13 cellular contexts compared by ENCODE assay signal in the genomic region with DNA sequence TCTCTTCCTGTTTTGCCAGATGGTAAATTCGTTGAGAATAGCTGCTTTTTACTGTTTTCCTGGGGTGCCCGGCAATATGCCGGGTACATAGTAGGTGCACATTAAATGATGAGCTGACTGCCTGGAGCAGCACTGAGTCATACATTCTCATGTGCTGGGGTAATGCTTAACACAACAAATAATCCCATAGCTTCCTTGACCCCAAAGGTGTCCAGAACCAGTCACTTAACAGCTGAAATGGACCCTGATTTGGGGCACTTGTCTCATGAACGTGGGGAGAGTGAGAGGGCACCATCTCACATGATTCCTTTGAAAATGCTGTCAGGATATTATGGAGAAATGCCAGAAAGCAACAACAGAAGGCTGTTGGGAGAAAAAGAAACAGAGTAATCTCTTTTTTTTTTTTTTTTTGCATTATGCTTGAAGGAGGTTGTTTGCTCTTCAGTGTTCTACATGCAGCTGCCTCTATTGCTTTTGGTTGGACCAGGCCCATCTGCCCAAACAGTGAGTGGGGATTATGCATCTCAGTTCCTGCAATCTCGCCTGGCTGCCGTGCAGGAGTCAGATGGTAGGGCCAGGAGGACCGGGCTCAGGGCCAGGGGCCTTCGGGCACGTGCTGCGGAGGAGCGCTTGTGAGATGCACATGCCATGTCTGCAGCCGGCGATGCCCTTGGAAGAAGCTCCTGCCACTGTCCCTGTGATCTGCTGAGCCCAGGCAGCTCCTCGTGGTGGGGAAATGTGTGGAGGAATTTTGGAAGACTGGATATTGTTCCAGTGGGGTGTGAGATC.
A peak's percentile ranks its signal among the peaks of the same experiment; 100 is the strongest.
DNase-seq lines count a peak whose midpoint lies in the region; ATAC-seq and TF ChIP-seq lines count a peak whose summit lies in the region.
"Had no signal": no experiment of that assay in that cellular context is flagged by ENCODE, and none has a peak within 500 bp of the region (broad histone marks: within the 10 kb centered on the region; RNA-seq: fewer than 3 reads in every experiment).

No MANE protein-coding gene starts in this region.

- no peak overlapping the region for H3K27ac ChIP-seq in heart right ventricle
- H3K27ac ChIP-seq in right atrium auricular region, result no peak overlapping the region
- peak overlapping the region in 1 of 2 donors; percentile 23 for H3K27ac ChIP-seq in aorta (ENCODE audit: low read depth in 1 of 2, low read length in 2 of 2)
- peak overlapping the region in 1 of 2 donors; percentile 51 for H3K27ac ChIP-seq in coronary artery
- H3K27ac ChIP-seq: KMS-11 had no signal

- WGBS in heart right ventricle, 2 donors, result 48 to 69% methylated on average over 14 of the region's 14 CpGs
- WGBS in aorta, 2 donors, result 23 to 32% methylated on average over 14 of the region's 14 CpGs

- peaks cover 0 to 7% (median 0%) of the 10 kb centered on the region in 11 donors for H3K9me3 ChIP-seq in heart right ventricle
- H3K9me3 ChIP-seq in right atrium auricular region, result no peaks in the 10 kb centered on the region
- no peaks in the 10 kb centered on the region for H3K9me3 ChIP-seq in aorta (ENCODE audit: control insufficient read depth, low read length)
- H3K9me3 ChIP-seq in BE2C, result no peaks in the 10 kb centered on the region

- no peak overlapping the region for H3K27ac Mint-ChIP-seq in activated T-cell treated with anti-CD3 and anti-CD28 coated beads, Interleukin-2, amount 50 U/mL, for 24 hours
- H3K27ac Mint-ChIP-seq: activated naive CD4-positive, alpha-beta T cell treated with anti-CD3 and anti-CD28 coated beads, Interleukin-2, amount 50 U/mL, for 72 hours; naive thymus-derived CD8-positive, alpha-beta T cell had no signal

- TF ChIP-seq CTCF in heart right ventricle (IDR thresholded peaks at IDR 0.05) (no peak), right atrium auricular region (IDR thresholded peaks at IDR 0.05) (no peak), foreskin fibroblast (IDR thresholded peaks at IDR 0.05; ENCODE audit: low read depth, low read length) (no peak), coronary artery (IDR thresholded peaks at IDR 0.05) (no peak), BE2C (IDR thresholded peaks at IDR 0.05; ENCODE audit: low read depth, low read length) (no peak)

- H3K27me3 Mint-ChIP-seq in activated T-cell treated with anti-CD3 and anti-CD28 coated beads, Interleukin-2, amount 50 U/mL, for 24 hours, result no peaks in the 10 kb centered on the region
- H3K27me3 Mint-ChIP-seq: naive thymus-derived CD8-positive, alpha-beta T cell had no signal

- H3K4me1 Mint-ChIP-seq in activated T-cell treated with anti-CD3 and anti-CD28 coated beads, Interleukin-2, amount 50 U/mL, for 24 hours (ENCODE audit: low read depth), result no peaks in the 10 kb centered on the region

- no peaks in the 10 kb centered on the region for H3K36me3 ChIP-seq in heart right ventricle
- H3K36me3 ChIP-seq in right atrium auricular region, result no peaks in the 10 kb centered on the region
- H3K36me3 ChIP-seq in aorta (ENCODE audit: control insufficient read depth in 1 of 2, insufficient read depth in 2 of 2, low read length in 1 of 2), result no peaks in the 10 kb centered on the region
- no peaks in the 10 kb centered on the region for H3K36me3 ChIP-seq in BE2C

- H3K4me1 ChIP-seq in heart right ventricle (peaks cover 0 to 57% (median 28%) of the 10 kb centered on the region in 9 donors), right atrium auricular region (peaks cover 0 to 26% of the 10 kb centered on the region in 2 donors), aorta (ENCODE audit: control insufficient read depth in 1 of 2, insufficient read depth in 2 of 2, low read length in 2 of 2) (no peaks in the 10 kb centered on the region), BE2C (no peaks in the 10 kb centered on the region)

- H3K36me3 Mint-ChIP-seq in activated T-cell treated with anti-CD3 and anti-CD28 coated beads, Interleukin-2, amount 50 U/mL, for 24 hours (ENCODE audit: low read depth), result no peaks in the 10 kb centered on the region
- H3K36me3 Mint-ChIP-seq: activated naive CD4-positive, alpha-beta T cell treated with anti-CD3 and anti-CD28 coated beads, Interleukin-2, amount 50 U/mL, for 72 hours; naive thymus-derived CD8-positive, alpha-beta T cell had no signal

- intact Hi-C loops in heart right ventricle (cut with DNase I), result no loop called here
- intact Hi-C loops in aorta (cut with DNase I), result no loop called here

- H3K27me3 ChIP-seq in heart right ventricle (no peaks in the 10 kb centered on the region), right atrium auricular region (no peaks in the 10 kb centered on the region), aorta (ENCODE audit: control insufficient read depth in 1 of 2, insufficient read depth in 2 of 2, low read length in 1 of 2) (no peaks in the 10 kb centered on the region), BE2C (no peaks in the 10 kb centered on the region)

- H3K4me3 ChIP-seq in heart right ventricle (no peak overlapping the region), right atrium auricular region (no peak overlapping the region), foreskin fibroblast (ENCODE audit: low read depth in 1 of 2, low read length in 2 of 2) (no peak overlapping the region), aorta (ENCODE audit: low read length in 2 of 2) (no peak overlapping the region), coronary artery (no peak overlapping the region), BE2C (ENCODE audit: low read depth, low read length) (no peak overlapping the region)

- peak in 7 of 8 donors; percentile 43 to 80 (median 50) for ATAC-seq in heart right ventricle
- peak; percentile 21 for ATAC-seq in aorta (ENCODE audit: low FRiP score)
- ATAC-seq: activated naive CD4-positive, alpha-beta T cell treated with anti-CD3 and anti-CD28 coated beads, Interleukin-2, amount 50 U/mL, for 72 hours; naive thymus-derived CD8-positive, alpha-beta T cell had no signal

- DNase-seq in heart right ventricle (peak; percentile 54 to 58), right atrium auricular region (ENCODE audit: low spot score) (no peak), SHP77 (lab: John Stamatoyannopoulos, UW) (peak; percentile 76 to 85), foreskin fibroblast (peak; percentile 52 to 71), aorta (no peak), coronary artery (ENCODE audit: low spot score) (no peak), BE2C (no peak)
- no peak for DNase-seq in activated T-cell treated with anti-CD3 and anti-CD28 coated beads, Interleukin-2, amount 50 U/mL, for 24 hours
- DNase-seq: naive thymus-derived CD8-positive, alpha-beta T cell; stimulated activated CD4-positive, alpha-beta T cell treated with anti-CD3 and anti-CD28 coated beads, Interleukin-15, amount 100 ng/mL, for 24 hours; stimulated activated naive CD4-positive, alpha-beta T cell had no signal

- H3K4me3 Mint-ChIP-seq in activated T-cell treated with anti-CD3 and anti-CD28 coated beads, Interleukin-2, amount 50 U/mL, for 24 hours, result no peak overlapping the region
- H3K4me3 Mint-ChIP-seq: naive thymus-derived CD8-positive, alpha-beta T cell had no signal

- H3K9me3 Mint-ChIP-seq in activated T-cell treated with anti-CD3 and anti-CD28 coated beads, Interleukin-2, amount 50 U/mL, for 24 hours, result peaks cover 2% of the 10 kb centered on the region

Comparison
In these comparisons a context has a peak if more than half of its experiments do, and no peak if none do; other contexts are left out.
1. DNase-seq: peak in heart right ventricle (2 of 2), SHP77 (2 of 2) and foreskin fibroblast (2 of 2); none in right atrium auricular region (single experiment), aorta (0 of 2), coronary artery (single experiment), activated T-cell treated with anti-CD3 and anti-CD28 coated beads, Interleukin-2, amount 50 U/mL, for 24 hours (single experiment) and BE2C (single experiment).